In genomic region chr3:127546517-127546916, GRCh38 we compare ENCODE assay signal across 10 cellular contexts. TPM values are rescaled to one million over a fixed set of nuclear protein-coding genes. Genes with fewer than 3 reads are reported as not detected.
DNase-seq lines count a peak whose midpoint lies in the region; ATAC-seq and TF ChIP-seq lines count a peak whose summit lies in the region.
"Had no signal": no experiment of that assay in that cellular context is flagged by ENCODE, and none has a peak within 500 bp of the region (broad histone marks: within the 10 kb centered on the region; RNA-seq: fewer than 3 reads in every experiment).

No MANE protein-coding gene starts in this region.

- BruUV-seq in Calu3 (replicated peaks; lab: Mats Ljungman, UMichigan) = no TSS peak

- TF ChIP-seq EP300 in gastroesophageal sphincter (IDR thresholded peaks at IDR 0.05) = no peak

- no peak overlapping the region for H3K4me3 ChIP-seq in gastroesophageal sphincter
- H3K4me3 ChIP-seq in osteoblast (ENCODE audit: insufficient read depth, low read length) = no peak overlapping the region

- no peak overlapping the region for H3K4me2 ChIP-seq in osteoblast (ENCODE audit: insufficient read depth, low read length)

- intact Hi-C loops in Calu3 (cut with micrococcal nuclease; ENCODE audit: unreplicated experiment) = loop anchor here (5.0 kb wide), 1 partner anchor 869 kb away; no protein-coding TSS in a partner anchor

- H3K4me1 ChIP-seq in gastroesophageal sphincter (peaks cover 0 to 26% (median 17%) of the 10 kb centered on the region in 3 donors), osteoblast (ENCODE audit: insufficient read depth, low read length) (peaks cover 5% of the 10 kb centered on the region)

- H3K27me3 ChIP-seq in gastroesophageal sphincter (no peaks in the 10 kb centered on the region), osteoblast (ENCODE audit: insufficient read depth, low read length) (peaks cover 25% of the 10 kb centered on the region)

- no peak for DNase-seq in Calu3
- DNase-seq in T-cell = no peak
- peak; percentile 34 for DNase-seq in osteoblast (ENCODE audit: insufficient read length, low spot score, missing footprints)
- DNase-seq in NCI-H510A treated with DMSO at 0.1 percent for 48 hours (lab: John Stamatoyannopoulos, UW) = no peak
- DNase-seq in HuH-7.5 (ENCODE audit: low spot score) = no peak
- no peak for DNase-seq in cortex of kidney (lab: John Stamatoyannopoulos, UW)
- DNase-seq: NCI-H1436 treated with DMSO at 0.1 percent for 48 hours; stimulated activated CD4-positive, alpha-beta T cell treated with anti-CD3 and anti-CD28 coated beads, Interleukin-2, amount 100 ng/mL, for 24 hours had no signal

- H3K9me3 Mint-ChIP-seq in Calu3 (ENCODE audit: low read depth, unreplicated experiment) (no peaks in the 10 kb centered on the region), T-cell (no peaks in the 10 kb centered on the region)

- H3K36me3 Mint-ChIP-seq in Calu3 (ENCODE audit: insufficient read depth, unreplicated experiment) (peaks cover 13% of the 10 kb centered on the region), T-cell (no peaks in the 10 kb centered on the region)

- H3K9me3 ChIP-seq in gastroesophageal sphincter (no peaks in the 10 kb centered on the region), osteoblast (ENCODE audit: low read depth, low read length) (no peaks in the 10 kb centered on the region)

- H4K20me1 ChIP-seq in osteoblast (ENCODE audit: insufficient read depth, low read length) = no peaks in the 10 kb centered on the region

- H3K4me3 Mint-ChIP-seq in Calu3 (ENCODE audit: low read depth, unreplicated experiment) = peak overlapping the region; percentile 76
- peak overlapping the region; percentile 73 to 77 (median 76) for H3K4me3 Mint-ChIP-seq in T-cell

- no peak for TF ChIP-seq CTCF in Calu3 (IDR thresholded peaks at IDR 0.05; ENCODE audit: unreplicated experiment)
- no peak for TF ChIP-seq CTCF in gastroesophageal sphincter (IDR thresholded peaks at IDR 0.05)
- TF ChIP-seq CTCF in osteoblast (IDR thresholded peaks at IDR 0.05; ENCODE audit: extremely low read depth, low read depth, low read length) = no peak

- H3K4me1 Mint-ChIP-seq in Calu3 (ENCODE audit: low read depth, unreplicated experiment) (peaks cover 7% of the 10 kb centered on the region), T-cell (peaks cover 11 to 15% (median 12%) of the 10 kb centered on the region in 3 donors)

- ATAC-seq in T-cell (replicated peaks in 1 of 4) = no peak
- no peak for ATAC-seq in gastroesophageal sphincter
- no peak for ATAC-seq in HG02571 (IDR thresholded peaks at IDR 0.05; ENCODE audit: unreplicated experiment)

- WGBS in gastroesophageal sphincter (ENCODE audit: low coverage in 1 of 2), 2 donors = 60 to 86% methylated on average over 3 of the region's 6 CpGs

- H3K79me2 ChIP-seq in osteoblast (ENCODE audit: insufficient read depth, low read length) = no peaks in the 10 kb centered on the region

- H3K36me3 ChIP-seq in gastroesophageal sphincter (no peaks in the 10 kb centered on the region), osteoblast (ENCODE audit: insufficient read depth, low read length) (no peaks in the 10 kb centered on the region)

- H2AFZ ChIP-seq in osteoblast (ENCODE audit: low read length) = no peak overlapping the region

- no peak for TF ChIP-seq POLR2A in gastroesophageal sphincter (IDR thresholded peaks at IDR 0.05)

- POLR2A ChIA-PET in T-cell (lab: Charles Lee) = no interaction called here

- H3K27ac Mint-ChIP-seq in Calu3 (ENCODE audit: unreplicated experiment) (no peak overlapping the region), T-cell (peak overlapping the region; percentile 70 to 77)

- H3K27me3 Mint-ChIP-seq in Calu3 (ENCODE audit: unreplicated experiment) = peaks cover 58% of the 10 kb centered on the region
- peaks cover 2 to 3% of the 10 kb centered on the region in 2 donors for H3K27me3 Mint-ChIP-seq in T-cell

- CTCF ChIA-PET in Calu3 (lab: Charles Lee) (interaction anchor here (0.7 to 2.1 kb wide), 4 partner anchors 10 to 598 kb away, joined by 3 to 8 read pairs (median 4); no protein-coding TSS in a partner anchor), T-cell (lab: Charles Lee) (interaction anchor here (0.6 to 2.7 kb wide), 11 partner anchors 18 to 1538 kb away, joined by 3 to 9 read pairs (median 3); no protein-coding TSS in a partner anchor)

- H3K27ac ChIP-seq in gastroesophageal sphincter (peak overlapping the region in 3 of 4 donors; percentile 69 to 82 (median 71)), osteoblast (ENCODE audit: low read depth, low read length) (no peak overlapping the region)

RNA-seq across cellular contexts. Expression of gene TPRA1, which starts 44.0 kb away (rescaled TPM):
- total RNA-seq in Calu3 (2022) (62.4 and 66.4 TPM in 2 replicates), T-cell (10 to 100 TPM; 17.1 to 38.4 (median 34.6) TPM), gastroesophageal sphincter (10 to 100 TPM; 25.6 to 36.3 (median 33.2) TPM), osteoblast (29.5 and 30.4 TPM in 2 replicates)

RNA-seq across cellular contexts. Expression of gene MCM2, which starts 51.7 kb away (rescaled TPM):
- 120 and 121 TPM in 2 replicates for total RNA-seq in Calu3 (2022)
- 10 to 100 TPM in 4 of 5 donors, 1 to 10 TPM in 1; 8.4 to 23.2 (median 14.1) TPM for total RNA-seq in T-cell
- total RNA-seq in gastroesophageal sphincter = 1 to 10 TPM; 2.3 to 6.5 (median 4.5) TPM
- 14.5 and 15.3 TPM in 2 replicates for total RNA-seq in osteoblast
